ENCODE assay signal across 10 cellular contexts in the genomic region with DNA sequence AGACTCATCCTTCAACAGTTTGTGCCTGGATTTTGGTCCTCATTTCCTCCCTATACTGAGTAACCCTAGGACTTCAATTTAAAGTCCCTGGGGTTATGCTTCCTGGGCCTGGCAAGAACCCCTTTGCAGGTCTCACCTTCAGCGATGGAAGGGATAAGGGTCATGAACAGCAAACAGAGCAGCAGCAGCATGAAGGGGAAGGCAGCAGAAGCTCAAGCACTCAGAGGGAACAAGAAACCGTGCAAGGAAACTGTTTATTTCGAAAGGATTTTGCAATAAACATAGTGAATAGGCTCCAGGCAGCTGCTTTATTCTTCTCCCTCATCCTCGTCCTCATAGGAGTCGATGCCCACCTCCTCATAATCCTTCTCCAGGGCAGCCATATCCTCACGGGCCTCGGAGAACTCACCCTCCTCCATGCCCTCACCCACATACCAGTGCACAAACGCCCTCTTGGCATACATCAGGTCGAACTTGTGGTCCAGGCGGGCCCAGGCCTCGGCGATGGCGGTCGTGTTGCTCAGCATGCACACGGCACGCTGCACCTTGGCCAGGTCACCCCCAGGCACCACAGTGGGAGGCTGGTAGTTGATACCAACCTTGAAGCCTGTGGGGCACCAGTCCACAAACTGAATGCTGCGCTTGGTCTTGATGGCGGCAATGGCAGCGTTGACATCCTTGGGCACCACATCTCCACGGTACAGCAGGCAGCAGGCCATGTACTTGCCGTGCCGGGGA. TPM values are rescaled to one million over a fixed set of nuclear protein-coding genes. Genes with fewer than 3 reads are reported as not detected.
DNase-seq lines count a peak whose midpoint lies in the region; ATAC-seq and TF ChIP-seq lines count a peak whose summit lies in the region.
"Had no signal": no experiment of that assay in that cellular context is flagged by ENCODE, and none has a peak within 500 bp of the region (broad histone marks: within the 10 kb centered on the region; RNA-seq: fewer than 3 reads in every experiment).

No MANE protein-coding gene starts in this region.

- H3K9me3 ChIP-seq in right atrium auricular region (no peaks in the 10 kb centered on the region), mucosa of descending colon (no peaks in the 10 kb centered on the region), vagina (no peaks in the 10 kb centered on the region)

- intact Hi-C loops in left ventricle myocardium superior (cut with micrococcal nuclease) = no loop called here
- intact Hi-C loops in mucosa of descending colon (cut with DNase I, micrococcal nuclease) = no loop called here
- intact Hi-C loops in vagina (cut with DNase I) = no loop called here

- POLR2A ChIA-PET in HEK293T (lab: Yijun Ruan, JAX) = interaction anchor here (1.0 to 1.9 kb wide), 4 partner anchors 20 to 45 kb away, joined by 3 to 7 read pairs (median 6); a partner anchor contains a TSS

- no peak for ATAC-seq in left ventricle myocardium superior
- ATAC-seq in mucosa of descending colon = no peak

- TF ChIP-seq CTCF in right atrium auricular region (IDR thresholded peaks at IDR 0.05) (no peak), mucosa of descending colon (IDR thresholded peaks at IDR 0.05) (no peak), vagina (IDR thresholded peaks at IDR 0.05) (no peak)

- H3K36me3 ChIP-seq in right atrium auricular region (peaks cover 18% of the 10 kb centered on the region), mucosa of descending colon (ENCODE audit: low read depth) (no peaks in the 10 kb centered on the region), vagina (peaks cover 0 to 14% of the 10 kb centered on the region in 2 donors)
- H3K36me3 ChIP-seq: neural progenitor cell had no signal

- DNase-seq in right atrium auricular region (ENCODE audit: low spot score) (no peak), left ventricle myocardium superior (no peak), amniotic epithelial cell (ENCODE audit: low read depth) (peak; percentile 24), mucosa of descending colon (peak in 2 of 3 donors; percentile 41 to 61), vagina (ENCODE audit: extremely low spot score in 2 of 2) (no peak), glomerular visceral epithelial cell (ENCODE audit: extremely low spot score) (no peak), NCI-H226 (no peak), HEK293T (ENCODE audit: extremely low spot score) (no peak)
- DNase-seq: DMS79 treated with DMSO at 0.1 percent for 48 hours had no signal

- H3K4me1 ChIP-seq in right atrium auricular region (peaks cover 0 to 57% of the 10 kb centered on the region in 2 donors), mucosa of descending colon (ENCODE audit: low read depth) (peaks cover 63% of the 10 kb centered on the region), vagina (peaks cover 90% of the 10 kb centered on the region)

- H3K27ac ChIP-seq in right atrium auricular region = peak overlapping the region; percentile 70 to 74
- peak overlapping the region; percentile 81 for H3K27ac ChIP-seq in vagina
- H3K27ac ChIP-seq: neural progenitor cell had no signal

- H3K4me3 ChIP-seq in right atrium auricular region (no peak overlapping the region), mucosa of descending colon (no peak overlapping the region), vagina (no peak overlapping the region)
- H3K4me3 ChIP-seq: neural progenitor cell had no signal

- TF ChIP-seq POLR2A in vagina (IDR thresholded peaks at IDR 0.05) = no peak

- CTCF ChIA-PET in HEK293T (lab: Yijun Ruan, JAX) = interaction anchor here (1.4 kb wide), 1 partner anchor 44 kb away, joined by 5 read pairs; no protein-coding TSS in a partner anchor

- H3K27me3 ChIP-seq in right atrium auricular region = no peaks in the 10 kb centered on the region
- H3K27me3 ChIP-seq in vagina = no peaks in the 10 kb centered on the region

TF ChIP-seq in HEK293T, 16 proteins besides CTCF, POLR2A, EP300 and RAD21:
- TF ChIP-seq SUZ12 (IDR thresholded peaks at IDR 0.05) (no peak), BHLHE40 (IDR thresholded peaks at IDR 0.05; ENCODE audit: borderline replicate concordance) (no peak), ARNT (IDR thresholded peaks at IDR 0.05) (no peak), ZNF384 (IDR thresholded peaks at IDR 0.05) (no peak), CTBP1 (IDR thresholded peaks at IDR 0.05; ENCODE audit: borderline replicate concordance) (no peak), ELF4 (IDR thresholded peaks at IDR 0.05) (no peak)

RNA-seq across cellular contexts. Expression of a gene that starts 2.8 kb away (rescaled TPM):
- total RNA-seq in right atrium auricular region = not detected
- total RNA-seq in left ventricle myocardium superior = not detected
- not detected for total RNA-seq in mucosa of descending colon
- total RNA-seq in vagina = not detected

RNA-seq across cellular contexts. Expression of a gene that starts 3.5 kb away (rescaled TPM):
- total RNA-seq in right atrium auricular region = 100 to 1,000 TPM in 1 of 2 donors, 10 to 100 TPM in 1; 51.7 to 159 TPM
- 116 TPM for total RNA-seq in left ventricle myocardium superior
- 10 to 100 TPM; 69.7 to 75.3 (median 75.0) TPM for total RNA-seq in mucosa of descending colon
- 122 TPM for total RNA-seq in vagina

RNA-seq across cellular contexts. Expression of a gene that starts 4.9 kb away (rescaled TPM):
- total RNA-seq in right atrium auricular region = 1 to 10 TPM; 7.0 to 9.0 TPM
- total RNA-seq in left ventricle myocardium superior = 16.4 TPM
- 10 to 100 TPM; 29.7 to 37.3 (median 32.7) TPM for total RNA-seq in mucosa of descending colon
- 12.8 TPM for total RNA-seq in vagina

RNA-seq across cellular contexts. Expression of a gene that starts 5.0 kb away (rescaled TPM):
- total RNA-seq in right atrium auricular region (1 to 10 TPM; 1.8 to 3.4 TPM), left ventricle myocardium superior (2.5 TPM), mucosa of descending colon (10 to 100 TPM in 1 of 3 donors, 1 to 10 TPM in 2; 4.2 to 10.8 (median 5.8) TPM), vagina (22.8 TPM)

RNA-seq across cellular contexts. Expression of a gene that starts 20.6 kb away (rescaled TPM):
- 10 to 100 TPM; 14.5 to 14.9 TPM for total RNA-seq in right atrium auricular region
- 30.4 TPM for total RNA-seq in left ventricle myocardium superior
- 10 to 100 TPM; 38.6 to 65.2 (median 47.1) TPM for total RNA-seq in mucosa of descending colon
- total RNA-seq in vagina = 98.7 TPM

Comparison
In these comparisons a context has a peak if more than half of its experiments do, and no peak if none do; other contexts are left out.
1. DNase-seq: peak in amniotic epithelial cell (single experiment) and mucosa of descending colon (2 of 3); none in right atrium auricular region (single experiment), left ventricle myocardium superior (single experiment), vagina (0 of 2), glomerular visceral epithelial cell (single experiment), NCI-H226 (single experiment) and HEK293T (single experiment).